ENCODE assay signal across 9 cellular contexts in the genomic region with DNA sequence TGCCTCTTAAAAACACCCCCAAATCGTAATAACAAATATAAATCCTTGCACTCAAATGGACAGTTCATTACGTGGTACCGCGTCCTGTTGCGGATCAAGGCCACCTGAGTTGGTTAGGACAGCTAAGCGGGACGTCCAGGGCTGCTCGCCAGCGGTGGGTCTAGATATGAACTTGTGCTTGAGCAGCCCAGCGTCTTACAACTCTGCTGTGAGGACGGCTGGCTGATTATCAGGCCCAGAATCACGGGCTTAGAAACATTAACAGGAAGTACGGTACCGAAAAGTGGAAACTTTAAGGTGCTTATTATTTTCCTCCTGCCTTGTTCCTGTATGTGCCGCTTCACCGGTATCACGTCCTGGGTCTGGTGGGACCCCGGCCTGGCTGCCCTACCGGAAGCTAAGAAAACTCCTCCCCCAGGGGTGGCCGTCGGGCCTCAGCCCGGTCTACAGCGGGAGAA. TPM values are rescaled to one million over a fixed set of nuclear protein-coding genes. Genes with fewer than 3 reads are reported as not detected.
DNase-seq lines count a peak whose midpoint lies in the region; ATAC-seq and TF ChIP-seq lines count a peak whose summit lies in the region.
"Had no signal": no experiment of that assay in that cellular context is flagged by ENCODE, and none has a peak within 500 bp of the region (broad histone marks: within the 10 kb centered on the region; RNA-seq: fewer than 3 reads in every experiment).

No MANE protein-coding gene starts in this region.

- H3K4me1 Mint-ChIP-seq in activated CD8-positive, alpha-beta memory T cell treated with anti-CD3 and anti-CD28 coated beads, Interleukin-2, amount 10 ng/mL, durations not matched to agents 7 days and 5 days = peaks cover 53% of the 10 kb centered on the region
- H3K4me1 Mint-ChIP-seq in effector memory CD8-positive, alpha-beta T cell (ENCODE audit: low read depth in 2 of 2) = peaks cover 34 to 40% of the 10 kb centered on the region in 2 donors
- H3K4me1 Mint-ChIP-seq in nephron = peaks cover 53% of the 10 kb centered on the region

- CTCF ChIA-PET in activated CD8-positive, alpha-beta memory T cell treated with anti-CD3 and anti-CD28 coated beads, Interleukin-2, amount 10 ng/mL, durations not matched to agents 7 days and 5 days (lab: Charles Lee) = interaction anchor here (1.3 to 3.1 kb wide), 4 partner anchors 26 to 160 kb away, joined by 3 to 7 read pairs (median 5); partner anchors contain the start of gene PRSS27

- peak overlapping the region; percentile 100 for H3K27ac Mint-ChIP-seq in activated CD8-positive, alpha-beta memory T cell treated with anti-CD3 and anti-CD28 coated beads, Interleukin-2, amount 10 ng/mL, durations not matched to agents 7 days and 5 days
- H3K27ac Mint-ChIP-seq in effector memory CD8-positive, alpha-beta T cell = peak overlapping the region; percentile 88 to 99
- H3K27ac Mint-ChIP-seq in nephron = peak overlapping the region; percentile 100

- H3K27me3 Mint-ChIP-seq in activated CD8-positive, alpha-beta memory T cell treated with anti-CD3 and anti-CD28 coated beads, Interleukin-2, amount 10 ng/mL, durations not matched to agents 7 days and 5 days = no peaks in the 10 kb centered on the region
- H3K27me3 Mint-ChIP-seq in effector memory CD8-positive, alpha-beta T cell = no peaks in the 10 kb centered on the region
- no peaks in the 10 kb centered on the region for H3K27me3 Mint-ChIP-seq in nephron (ENCODE audit: low read depth)

- peaks cover 33% of the 10 kb centered on the region for H3K36me3 Mint-ChIP-seq in activated CD8-positive, alpha-beta memory T cell treated with anti-CD3 and anti-CD28 coated beads, Interleukin-2, amount 10 ng/mL, durations not matched to agents 7 days and 5 days
- peaks cover 53% of the 10 kb centered on the region for H3K36me3 Mint-ChIP-seq in effector memory CD8-positive, alpha-beta T cell (ENCODE audit: insufficient read depth)
- peaks cover 29% of the 10 kb centered on the region for H3K36me3 Mint-ChIP-seq in nephron (ENCODE audit: low read depth)

- ATAC-seq in activated CD8-positive, alpha-beta memory T cell treated with anti-CD3 and anti-CD28 coated beads, Interleukin-2, amount 10 ng/mL, durations not matched to agents 7 days and 5 days = no peak
- ATAC-seq in HG03039 (IDR thresholded peaks at IDR 0.05; ENCODE audit: unreplicated experiment) = peak; percentile 29
- ATAC-seq in effector memory CD8-positive, alpha-beta T cell (replicated peaks) = no peak

- DNase-seq in activated CD8-positive, alpha-beta memory T cell treated with anti-CD3 and anti-CD28 coated beads, Interleukin-2, amount 10 ng/mL, durations not matched to agents 7 days and 5 days = no peak
- DNase-seq in activated CD8-positive, alpha-beta memory T cell treated with anti-CD3 and anti-CD28 coated beads for 24 hours = no peak
- DNase-seq in RPMI8226 (peak; percentile 83), occipital lobe (lab: John Stamatoyannopoulos, UW) (no peak)
- DNase-seq in effector memory CD8-positive, alpha-beta T cell = no peak
- no peak for DNase-seq in activated CD4-positive, CD25-positive, alpha-beta regulatory T cell treated with anti-CD3 and anti-CD28 coated beads, Interleukin-2, amount 50 U/mL, for 72 hours

- peak overlapping the region; percentile 89 for H3K4me3 Mint-ChIP-seq in activated CD8-positive, alpha-beta memory T cell treated with anti-CD3 and anti-CD28 coated beads, Interleukin-2, amount 10 ng/mL, durations not matched to agents 7 days and 5 days
- peak overlapping the region; percentile 89 to 98 for H3K4me3 Mint-ChIP-seq in effector memory CD8-positive, alpha-beta T cell
- peak overlapping the region; percentile 92 to 95 (median 93) for H3K4me3 Mint-ChIP-seq in nephron

- no peak for TF ChIP-seq CTCF in nephron (IDR thresholded peaks at IDR 0.05; ENCODE audit: unreplicated experiment in 3 of 3)

- H3K9me3 Mint-ChIP-seq in activated CD8-positive, alpha-beta memory T cell treated with anti-CD3 and anti-CD28 coated beads, Interleukin-2, amount 10 ng/mL, durations not matched to agents 7 days and 5 days (ENCODE audit: low read depth) = no peaks in the 10 kb centered on the region
- H3K9me3 Mint-ChIP-seq in effector memory CD8-positive, alpha-beta T cell = peaks cover 0 to 2% of the 10 kb centered on the region in 2 donors
- H3K9me3 Mint-ChIP-seq in nephron = no peaks in the 10 kb centered on the region

RNA-seq across cellular contexts. Expression of gene SRRM2, which starts 0.8 kb away (rescaled TPM):
- 100 to 1,000 TPM; 631 to 651 TPM for total RNA-seq in activated CD8-positive, alpha-beta memory T cell treated with anti-CD3 and anti-CD28 coated beads, Interleukin-2, amount 10 ng/mL, durations not matched to agents 7 days and 5 days
- total RNA-seq in occipital lobe = 41.0 TPM

RNA-seq across cellular contexts. Expression of gene ELOB, which starts 25.5 kb away (rescaled TPM):
- 100 to 1,000 TPM; 260 to 318 TPM for total RNA-seq in activated CD8-positive, alpha-beta memory T cell treated with anti-CD3 and anti-CD28 coated beads, Interleukin-2, amount 10 ng/mL, durations not matched to agents 7 days and 5 days
- total RNA-seq in occipital lobe = 84.1 TPM

RNA-seq across cellular contexts. Expression of gene PRSS27, which starts 31.6 kb away (rescaled TPM):
- 1 to 10 TPM; 1.2 to 1.7 TPM for total RNA-seq in activated CD8-positive, alpha-beta memory T cell treated with anti-CD3 and anti-CD28 coated beads, Interleukin-2, amount 10 ng/mL, durations not matched to agents 7 days and 5 days
- 1.6 TPM for total RNA-seq in occipital lobe

RNA-seq across cellular contexts. Expression of gene PRSS33, which starts 35.8 kb away (rescaled TPM):
- not detected for total RNA-seq in activated CD8-positive, alpha-beta memory T cell treated with anti-CD3 and anti-CD28 coated beads, Interleukin-2, amount 10 ng/mL, durations not matched to agents 7 days and 5 days
- not detected for total RNA-seq in occipital lobe
- total RNA-seq: left colon had no signal

RNA-seq across cellular contexts. Expression of gene PRSS41, which starts 46.7 kb away (rescaled TPM):
- total RNA-seq in activated CD8-positive, alpha-beta memory T cell treated with anti-CD3 and anti-CD28 coated beads, Interleukin-2, amount 10 ng/mL, durations not matched to agents 7 days and 5 days = not detected
- total RNA-seq in occipital lobe = not detected
- total RNA-seq: left colon had no signal

Comparison
In these comparisons a context has a peak if more than half of its experiments do, and no peak if none do; other contexts are left out.
1. RNA of gene SRRM2, which starts 0.8 kb away (total RNA-seq): 631 to 651 TPM in activated CD8-positive, alpha-beta memory T cell treated with anti-CD3 and anti-CD28 coated beads, Interleukin-2, amount 10 ng/mL, durations not matched to agents 7 days and 5 days; 41.0 TPM in occipital lobe (single experiment); every median in the first group is over 10 times any median in the second.
2. Peak in every context shown above with its lines, with median percentiles within 50 percentile points of each other: H3K27ac Mint-ChIP-seq and H3K4me3 Mint-ChIP-seq.